ENCODE assay signal across 8 cellular contexts in genomic region chr16:28538733-28539596, GRCh38. TPM values are rescaled to one million over a fixed set of nuclear protein-coding genes. Genes with fewer than 3 reads are reported as not detected.
DNase-seq lines count a peak whose midpoint lies in the region; ATAC-seq and TF ChIP-seq lines count a peak whose summit lies in the region.

NUPR1 (minus strand) TSS chr16:28538974; CDS start chr16:28538907, 67 bp downstream.

- TF ChIP-seq CTCF in WTC11 (IDR thresholded peaks at IDR 0.05): no peak
- TF ChIP-seq CTCF in prostate gland (IDR thresholded peaks at IDR 0.05): no peak

- H3K36me3 ChIP-seq in prostate gland: no peaks in the 10 kb centered on the region

- intact Hi-C loops in Right ventricle myocardium inferior (cut with DNase I): no loop called here
- intact Hi-C loops in prostate gland (cut with DNase I): loop anchor here (5.0 kb wide), 1 partner anchor 47 kb away; the partner anchor contains the start of genes APOBR and CLN3

- no peaks in the 10 kb centered on the region for H3K4me1 Mint-ChIP-seq in WTC11

- CTCF ChIA-PET in WTC11 (lab: Charles Lee): no interaction called here

- POLR2A ChIA-PET in WTC11 (lab: Charles Lee): interaction anchor here (0.6 kb wide), 1 partner anchor 10 kb away, joined by 3 read pairs; no protein-coding TSS in a partner anchor

- DNase-seq in ELR (ENCODE audit: low read depth) (peak; percentile 51), WTC11 (ENCODE audit: low spot score) (peak; percentile 14), Right ventricle myocardium inferior (ENCODE audit: missing footprints) (peak; percentile 93), prostate gland (ENCODE audit: low spot score) (peak; percentile 99), NCI-H774 (lab: John Stamatoyannopoulos, UW) (no peak), GM19238 (ENCODE audit: insufficient read length, low spot score) (no peak)

- H3K27me3 Mint-ChIP-seq in WTC11 (ENCODE audit: low read depth): no peaks in the 10 kb centered on the region; the same call in 1 of the 2 replicates

- H3K4me3 ChIP-seq in prostate gland: peak within 1 kb of the TSS; percentile 36 to 49

- ATAC-seq in WTC11 (peak; percentile 38), Right ventricle myocardium inferior (peak; percentile 98), HG02763 (IDR thresholded peaks at IDR 0.05; ENCODE audit: unreplicated experiment) (no peak), HG03280 (IDR thresholded peaks at IDR 0.05; ENCODE audit: unreplicated experiment) (no peak)

- no peaks in the 10 kb centered on the region for H3K27me3 ChIP-seq in prostate gland (replicated peaks; ENCODE audit: insufficient read depth)

- no peaks in the 10 kb centered on the region for H3K9me3 Mint-ChIP-seq in WTC11

- peak within 1 kb of the TSS; percentile 94 to 95 for H3K27ac ChIP-seq in prostate gland

- H3K4me3 Mint-ChIP-seq in WTC11: no peak within 1 kb of the TSS

- peak; percentile 93 for TF ChIP-seq POLR2A in prostate gland (IDR thresholded peaks at IDR 0.05)

- H3K27ac Mint-ChIP-seq in WTC11: peak within 1 kb of the TSS; percentile 25; the same call in 1 of the 2 replicates

- no peaks in the 10 kb centered on the region for H3K4me1 ChIP-seq in prostate gland (replicated peaks)

- no peaks in the 10 kb centered on the region for H3K36me3 Mint-ChIP-seq in WTC11

- 7% methylated on average over 22 of the region's 22 CpGs for WGBS in prostate gland

- no peaks in the 10 kb centered on the region for H3K9me3 ChIP-seq in prostate gland

TF ChIP-seq in WTC11, 78 proteins besides CTCF, POLR2A, EP300 and RAD21:
- TF ChIP-seq AFF4 (CRISPR knock-in tag; IDR thresholded peaks at IDR 0.05; ENCODE audit: borderline replicate concordance) (no peak), GABPB1 (CRISPR knock-in tag; IDR thresholded peaks at IDR 0.05) (peak; percentile 100), TEAD1 (CRISPR knock-in tag; IDR thresholded peaks at IDR 0.05) (no peak)

RNA-seq across cellular contexts. Expression of gene NUPR1, which starts in this region (rescaled TPM):
- total RNA-seq in WTC11 (2021) (0.33 to 1.1 TPM (median 0.66 TPM) in 3 replicates), Right ventricle myocardium inferior (49.6 TPM), prostate gland (100 to 1,000 TPM in 1 of 2 donors, 10 to 100 TPM in 1; 79.6 to 107 TPM)

Comparison
In these comparisons a context has a peak if more than half of its experiments do, and no peak if none do; other contexts are left out.
1. RNA of gene NUPR1 (total RNA-seq): 79.6 to 107 TPM in prostate gland and 49.6 TPM in Right ventricle myocardium inferior (single experiment); 0.33 to 1.1 TPM in WTC11; every median in the first group is over 10 times any median in the second.
2. DNase-seq: peak in ELR (single experiment), WTC11 (single experiment), Right ventricle myocardium inferior (single experiment) and prostate gland (single experiment); none in NCI-H774 (single experiment) and GM19238 (single experiment).
3. ATAC-seq: peak in WTC11 (single experiment) and Right ventricle myocardium inferior (single experiment); none in HG02763 (single experiment) and HG03280 (single experiment).